In the genomic region with DNA sequence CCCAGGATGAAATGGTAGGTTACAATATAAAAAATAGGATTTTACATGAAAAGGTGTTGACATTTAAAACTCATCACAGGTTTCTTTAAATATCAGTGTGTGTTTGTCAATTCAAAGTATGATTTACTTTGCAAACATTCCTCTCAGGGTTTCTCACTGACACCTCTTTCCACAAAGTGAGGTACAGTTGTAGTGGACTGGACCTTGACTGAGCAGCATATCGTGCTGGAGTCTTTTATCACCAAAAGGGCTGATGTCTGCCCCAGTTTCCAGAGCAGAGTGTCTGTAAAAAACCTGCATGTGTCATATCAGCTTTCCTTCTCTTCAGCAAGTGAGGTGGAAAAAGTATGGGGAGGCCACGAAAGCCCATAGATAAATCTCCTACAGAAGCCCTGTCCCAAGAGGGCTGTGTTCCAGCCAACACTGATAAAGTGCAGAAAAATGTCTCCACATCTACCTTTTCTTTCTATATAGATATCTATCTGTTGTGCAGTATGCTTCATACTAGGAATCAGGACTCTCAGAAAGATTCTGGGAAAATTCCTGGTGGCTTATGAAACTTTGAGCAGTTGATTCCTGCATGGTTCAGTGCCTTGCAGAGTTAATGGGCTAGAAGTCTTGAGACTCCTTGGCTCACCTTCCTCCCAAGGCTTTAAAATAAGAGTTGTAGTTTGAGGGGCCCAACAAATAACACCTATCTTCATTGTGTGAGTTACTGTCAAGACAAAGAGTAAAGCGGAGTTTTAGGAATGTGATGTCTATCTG, we compare ENCODE assay signal across 1 cellular context.
TF ChIP-seq lines count a peak whose summit lies in the region.

No MANE protein-coding gene starts in this region.

TF ChIP-seq in HepG2, 621 proteins besides CTCF, POLR2A, EP300 and RAD21 (continued from another document and continues in another):
- TF ChIP-seq, protein P1, sequence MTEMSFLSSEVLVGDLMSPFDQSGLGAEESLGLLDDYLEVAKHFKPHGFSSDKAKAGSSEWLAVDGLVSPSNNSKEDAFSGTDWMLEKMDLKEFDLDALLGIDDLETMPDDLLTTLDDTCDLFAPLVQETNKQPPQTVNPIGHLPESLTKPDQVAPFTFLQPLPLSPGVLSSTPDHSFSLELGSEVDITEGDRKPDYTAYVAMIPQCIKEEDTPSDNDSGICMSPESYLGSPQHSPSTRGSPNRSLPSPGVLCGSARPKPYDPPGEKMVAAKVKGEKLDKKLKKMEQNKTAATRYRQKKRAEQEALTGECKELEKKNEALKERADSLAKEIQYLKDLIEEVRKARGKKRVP (CRISPR knock-in tag; IDR thresholded peaks at IDR 0.05) = no peak
- no peak for TF ChIP-seq FOXK1 (CRISPR knock-in tag; IDR thresholded peaks at IDR 0.05; ENCODE audit: borderline replicate concordance, low read depth)
- no peak for TF ChIP-seq MYNN (CRISPR knock-in tag; IDR thresholded peaks at IDR 0.05; ENCODE audit: low read depth)
- no peak for TF ChIP-seq EZH2 (conservative IDR thresholded peaks at IDR 0.05; ENCODE audit: low read depth, low read length)
- no peak for TF ChIP-seq WIZ (CRISPR knock-in tag; IDR thresholded peaks at IDR 0.05)
- TF ChIP-seq HDAC2 (CRISPR knock-in tag; IDR thresholded peaks at IDR 0.05) = peak; percentile 28
- TF ChIP-seq, protein P2, sequence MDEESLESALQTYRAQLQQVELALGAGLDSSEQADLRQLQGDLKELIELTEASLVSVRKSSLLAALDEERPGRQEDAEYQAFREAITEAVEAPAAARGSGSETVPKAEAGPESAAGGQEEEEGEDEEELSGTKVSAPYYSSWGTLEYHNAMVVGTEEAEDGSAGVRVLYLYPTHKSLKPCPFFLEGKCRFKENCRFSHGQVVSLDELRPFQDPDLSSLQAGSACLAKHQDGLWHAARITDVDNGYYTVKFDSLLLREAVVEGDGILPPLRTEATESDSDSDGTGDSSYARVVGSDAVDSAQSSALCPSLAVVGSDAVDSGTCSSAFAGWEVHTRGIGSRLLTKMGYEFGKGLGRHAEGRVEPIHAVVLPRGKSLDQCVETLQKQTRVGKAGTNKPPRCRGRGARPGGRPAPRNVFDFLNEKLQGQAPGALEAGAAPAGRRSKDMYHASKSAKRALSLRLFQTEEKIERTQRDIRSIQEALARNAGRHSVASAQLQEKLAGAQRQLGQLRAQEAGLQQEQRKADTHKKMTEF (CRISPR knock-in tag; IDR thresholded peaks at IDR 0.05) = 0 out of 2 replicates have a peak, but pooled peaks have one; percentile 33
- TF ChIP-seq NFKB2 (CRISPR knock-in tag; IDR thresholded peaks at IDR 0.05; ENCODE audit: borderline replicate concordance) = no peak
- TF ChIP-seq, protein P3, sequence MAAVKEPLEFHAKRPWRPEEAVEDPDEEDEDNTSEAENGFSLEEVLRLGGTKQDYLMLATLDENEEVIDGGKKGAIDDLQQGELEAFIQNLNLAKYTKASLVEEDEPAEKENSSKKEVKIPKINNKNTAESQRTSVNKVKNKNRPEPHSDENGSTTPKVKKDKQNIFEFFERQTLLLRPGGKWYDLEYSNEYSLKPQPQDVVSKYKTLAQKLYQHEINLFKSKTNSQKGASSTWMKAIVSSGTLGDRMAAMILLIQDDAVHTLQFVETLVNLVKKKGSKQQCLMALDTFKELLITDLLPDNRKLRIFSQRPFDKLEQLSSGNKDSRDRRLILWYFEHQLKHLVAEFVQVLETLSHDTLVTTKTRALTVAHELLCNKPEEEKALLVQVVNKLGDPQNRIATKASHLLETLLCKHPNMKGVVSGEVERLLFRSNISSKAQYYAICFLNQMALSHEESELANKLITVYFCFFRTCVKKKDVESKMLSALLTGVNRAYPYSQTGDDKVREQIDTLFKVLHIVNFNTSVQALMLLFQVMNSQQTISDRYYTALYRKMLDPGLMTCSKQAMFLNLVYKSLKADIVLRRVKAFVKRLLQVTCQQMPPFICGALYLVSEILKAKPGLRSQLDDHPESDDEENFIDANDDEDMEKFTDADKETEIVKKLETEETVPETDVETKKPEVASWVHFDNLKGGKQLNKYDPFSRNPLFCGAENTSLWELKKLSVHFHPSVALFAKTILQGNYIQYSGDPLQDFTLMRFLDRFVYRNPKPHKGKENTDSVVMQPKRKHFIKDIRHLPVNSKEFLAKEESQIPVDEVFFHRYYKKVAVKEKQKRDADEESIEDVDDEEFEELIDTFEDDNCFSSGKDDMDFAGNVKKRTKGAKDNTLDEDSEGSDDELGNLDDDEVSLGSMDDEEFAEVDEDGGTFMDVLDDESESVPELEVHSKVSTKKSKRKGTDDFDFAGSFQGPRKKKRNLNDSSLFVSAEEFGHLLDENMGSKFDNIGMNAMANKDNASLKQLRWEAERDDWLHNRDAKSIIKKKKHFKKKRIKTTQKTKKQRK (IDR thresholded peaks at IDR 0.05; ENCODE audit: low read length) = no peak
- no peak for TF ChIP-seq SALL2 (CRISPR knock-in tag; IDR thresholded peaks at IDR 0.05)
- TF ChIP-seq, protein P4, sequence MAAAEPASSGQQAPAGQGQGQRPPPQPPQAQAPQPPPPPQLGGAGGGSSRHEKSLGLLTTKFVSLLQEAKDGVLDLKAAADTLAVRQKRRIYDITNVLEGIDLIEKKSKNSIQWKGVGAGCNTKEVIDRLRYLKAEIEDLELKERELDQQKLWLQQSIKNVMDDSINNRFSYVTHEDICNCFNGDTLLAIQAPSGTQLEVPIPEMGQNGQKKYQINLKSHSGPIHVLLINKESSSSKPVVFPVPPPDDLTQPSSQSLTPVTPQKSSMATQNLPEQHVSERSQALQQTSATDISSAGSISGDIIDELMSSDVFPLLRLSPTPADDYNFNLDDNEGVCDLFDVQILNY (CRISPR knock-in tag; conservative IDR thresholded peaks at IDR 0.05) = no peak
- no peak for TF ChIP-seq ARID2 (CRISPR knock-in tag; IDR thresholded peaks at IDR 0.05; ENCODE audit: borderline replicate concordance)
- no peak for TF ChIP-seq ZMYM3 (CRISPR knock-in tag; IDR thresholded peaks at IDR 0.05)
- TF ChIP-seq, protein P5, sequence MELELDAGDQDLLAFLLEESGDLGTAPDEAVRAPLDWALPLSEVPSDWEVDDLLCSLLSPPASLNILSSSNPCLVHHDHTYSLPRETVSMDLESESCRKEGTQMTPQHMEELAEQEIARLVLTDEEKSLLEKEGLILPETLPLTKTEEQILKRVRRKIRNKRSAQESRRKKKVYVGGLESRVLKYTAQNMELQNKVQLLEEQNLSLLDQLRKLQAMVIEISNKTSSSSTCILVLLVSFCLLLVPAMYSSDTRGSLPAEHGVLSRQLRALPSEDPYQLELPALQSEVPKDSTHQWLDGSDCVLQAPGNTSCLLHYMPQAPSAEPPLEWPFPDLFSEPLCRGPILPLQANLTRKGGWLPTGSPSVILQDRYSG (CRISPR knock-in tag; IDR thresholded peaks at IDR 0.05) = no peak
- TF ChIP-seq, protein P6, sequence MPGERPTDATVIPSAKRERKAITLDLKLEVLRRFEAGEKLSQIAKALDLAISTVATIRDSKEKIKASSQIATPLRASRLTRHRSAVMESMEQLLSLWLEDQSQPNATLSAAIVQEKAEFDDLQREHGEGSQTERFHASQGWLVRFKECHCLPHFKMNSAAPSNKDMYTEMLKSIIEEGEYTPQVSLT (CRISPR knock-in tag; IDR thresholded peaks at IDR 0.05; ENCODE audit: borderline replicate concordance, low read depth) = no peak
- no peak for TF ChIP-seq ZNF589 (CRISPR knock-in tag; conservative IDR thresholded peaks at IDR 0.05)
- peak; percentile 33; the same call in 1 of the 2 replicates for TF ChIP-seq MIXL1 (CRISPR knock-in tag; IDR thresholded peaks at IDR 0.05)
- no peak for TF ChIP-seq ZNF484 (CRISPR knock-in tag; IDR thresholded peaks at IDR 0.05; ENCODE audit: borderline replicate concordance, low read depth)
- TF ChIP-seq ZNF331 (CRISPR knock-in tag; IDR thresholded peaks at IDR 0.05) = peak; percentile 27; the same call in 1 of the 2 replicates
- TF ChIP-seq ZFP36 (IDR thresholded peaks at IDR 0.05; ENCODE audit: borderline replicate concordance, low read depth, low read length, partially characterized antibody) = no peak
- no peak for TF ChIP-seq ZNF841 (CRISPR knock-in tag; IDR thresholded peaks at IDR 0.05; ENCODE audit: borderline replicate concordance)
- no peak for TF ChIP-seq ZNF572 (CRISPR knock-in tag; IDR thresholded peaks at IDR 0.05)
- TF ChIP-seq GFI1 (CRISPR knock-in tag; IDR thresholded peaks at IDR 0.05; ENCODE audit: borderline replicate concordance) = peak; percentile 87; the same call in 1 of the 2 replicates
- no peak for TF ChIP-seq ZNF33B (CRISPR knock-in tag; IDR thresholded peaks at IDR 0.05)
- TF ChIP-seq, protein P7, sequence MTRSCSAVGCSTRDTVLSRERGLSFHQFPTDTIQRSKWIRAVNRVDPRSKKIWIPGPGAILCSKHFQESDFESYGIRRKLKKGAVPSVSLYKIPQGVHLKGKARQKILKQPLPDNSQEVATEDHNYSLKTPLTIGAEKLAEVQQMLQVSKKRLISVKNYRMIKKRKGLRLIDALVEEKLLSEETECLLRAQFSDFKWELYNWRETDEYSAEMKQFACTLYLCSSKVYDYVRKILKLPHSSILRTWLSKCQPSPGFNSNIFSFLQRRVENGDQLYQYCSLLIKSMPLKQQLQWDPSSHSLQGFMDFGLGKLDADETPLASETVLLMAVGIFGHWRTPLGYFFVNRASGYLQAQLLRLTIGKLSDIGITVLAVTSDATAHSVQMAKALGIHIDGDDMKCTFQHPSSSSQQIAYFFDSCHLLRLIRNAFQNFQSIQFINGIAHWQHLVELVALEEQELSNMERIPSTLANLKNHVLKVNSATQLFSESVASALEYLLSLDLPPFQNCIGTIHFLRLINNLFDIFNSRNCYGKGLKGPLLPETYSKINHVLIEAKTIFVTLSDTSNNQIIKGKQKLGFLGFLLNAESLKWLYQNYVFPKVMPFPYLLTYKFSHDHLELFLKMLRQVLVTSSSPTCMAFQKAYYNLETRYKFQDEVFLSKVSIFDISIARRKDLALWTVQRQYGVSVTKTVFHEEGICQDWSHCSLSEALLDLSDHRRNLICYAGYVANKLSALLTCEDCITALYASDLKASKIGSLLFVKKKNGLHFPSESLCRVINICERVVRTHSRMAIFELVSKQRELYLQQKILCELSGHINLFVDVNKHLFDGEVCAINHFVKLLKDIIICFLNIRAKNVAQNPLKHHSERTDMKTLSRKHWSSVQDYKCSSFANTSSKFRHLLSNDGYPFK (CRISPR knock-in tag; IDR thresholded peaks at IDR 0.05; ENCODE audit: borderline replicate concordance) = no peak
- no peak for TF ChIP-seq SOX6 (IDR thresholded peaks at IDR 0.05)
- TF ChIP-seq SOX6 (CRISPR knock-in tag; IDR thresholded peaks at IDR 0.05) = peak; percentile 30; the same call in 1 of the 2 replicates
- TF ChIP-seq RXRB (CRISPR knock-in tag; IDR thresholded peaks at IDR 0.05; ENCODE audit: borderline replicate concordance) = no peak
- peak; percentile 34 for TF ChIP-seq ASH2L (IDR thresholded peaks at IDR 0.05; ENCODE audit: insufficient read length, low read depth, low read length)
- TF ChIP-seq BCL6 (CRISPR knock-in tag; IDR thresholded peaks at IDR 0.05) = peak; percentile 24; the same call in 1 of the 2 replicates
- TF ChIP-seq GATAD2A (CRISPR knock-in tag; IDR thresholded peaks at IDR 0.05) = 0 out of 2 replicates have a peak, but pooled peaks have one; percentile 22
- no peak for TF ChIP-seq ZNF549 (CRISPR knock-in tag; IDR thresholded peaks at IDR 0.05)
- no peak for TF ChIP-seq SRSF1 (optimal IDR thresholded peaks at IDR 0.05; ENCODE audit: low read depth, low read length)
- peak; percentile 86; the same call in 1 of the 2 replicates for TF ChIP-seq TBX3 (IDR thresholded peaks at IDR 0.05; ENCODE audit: borderline replicate concordance)
- TF ChIP-seq, protein P8, sequence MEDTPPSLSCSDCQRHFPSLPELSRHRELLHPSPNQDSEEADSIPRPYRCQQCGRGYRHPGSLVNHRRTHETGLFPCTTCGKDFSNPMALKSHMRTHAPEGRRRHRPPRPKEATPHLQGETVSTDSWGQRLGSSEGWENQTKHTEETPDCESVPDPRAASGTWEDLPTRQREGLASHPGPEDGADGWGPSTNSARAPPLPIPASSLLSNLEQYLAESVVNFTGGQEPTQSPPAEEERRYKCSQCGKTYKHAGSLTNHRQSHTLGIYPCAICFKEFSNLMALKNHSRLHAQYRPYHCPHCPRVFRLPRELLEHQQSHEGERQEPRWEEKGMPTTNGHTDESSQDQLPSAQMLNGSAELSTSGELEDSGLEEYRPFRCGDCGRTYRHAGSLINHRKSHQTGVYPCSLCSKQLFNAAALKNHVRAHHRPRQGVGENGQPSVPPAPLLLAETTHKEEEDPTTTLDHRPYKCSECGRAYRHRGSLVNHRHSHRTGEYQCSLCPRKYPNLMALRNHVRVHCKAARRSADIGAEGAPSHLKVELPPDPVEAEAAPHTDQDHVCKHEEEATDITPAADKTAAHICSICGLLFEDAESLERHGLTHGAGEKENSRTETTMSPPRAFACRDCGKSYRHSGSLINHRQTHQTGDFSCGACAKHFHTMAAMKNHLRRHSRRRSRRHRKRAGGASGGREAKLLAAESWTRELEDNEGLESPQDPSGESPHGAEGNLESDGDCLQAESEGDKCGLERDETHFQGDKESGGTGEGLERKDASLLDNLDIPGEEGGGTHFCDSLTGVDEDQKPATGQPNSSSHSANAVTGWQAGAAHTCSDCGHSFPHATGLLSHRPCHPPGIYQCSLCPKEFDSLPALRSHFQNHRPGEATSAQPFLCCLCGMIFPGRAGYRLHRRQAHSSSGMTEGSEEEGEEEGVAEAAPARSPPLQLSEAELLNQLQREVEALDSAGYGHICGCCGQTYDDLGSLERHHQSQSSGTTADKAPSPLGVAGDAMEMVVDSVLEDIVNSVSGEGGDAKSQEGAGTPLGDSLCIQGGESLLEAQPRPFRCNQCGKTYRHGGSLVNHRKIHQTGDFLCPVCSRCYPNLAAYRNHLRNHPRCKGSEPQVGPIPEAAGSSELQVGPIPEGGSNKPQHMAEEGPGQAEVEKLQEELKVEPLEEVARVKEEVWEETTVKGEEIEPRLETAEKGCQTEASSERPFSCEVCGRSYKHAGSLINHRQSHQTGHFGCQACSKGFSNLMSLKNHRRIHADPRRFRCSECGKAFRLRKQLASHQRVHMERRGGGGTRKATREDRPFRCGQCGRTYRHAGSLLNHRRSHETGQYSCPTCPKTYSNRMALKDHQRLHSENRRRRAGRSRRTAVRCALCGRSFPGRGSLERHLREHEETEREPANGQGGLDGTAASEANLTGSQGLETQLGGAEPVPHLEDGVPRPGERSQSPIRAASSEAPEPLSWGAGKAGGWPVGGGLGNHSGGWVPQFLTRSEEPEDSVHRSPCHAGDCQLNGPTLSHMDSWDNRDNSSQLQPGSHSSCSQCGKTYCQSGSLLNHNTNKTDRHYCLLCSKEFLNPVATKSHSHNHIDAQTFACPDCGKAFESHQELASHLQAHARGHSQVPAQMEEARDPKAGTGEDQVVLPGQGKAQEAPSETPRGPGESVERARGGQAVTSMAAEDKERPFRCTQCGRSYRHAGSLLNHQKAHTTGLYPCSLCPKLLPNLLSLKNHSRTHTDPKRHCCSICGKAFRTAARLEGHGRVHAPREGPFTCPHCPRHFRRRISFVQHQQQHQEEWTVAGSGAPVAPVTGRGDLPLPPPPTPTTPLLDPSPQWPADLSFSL (CRISPR knock-in tag; IDR thresholded peaks at IDR 0.05) = no peak
- no peak for TF ChIP-seq KDM5B (CRISPR knock-in tag; IDR thresholded peaks at IDR 0.05; ENCODE audit: borderline replicate concordance)
- TF ChIP-seq ZNF224 (CRISPR knock-in tag; IDR thresholded peaks at IDR 0.05) = 0 out of 2 replicates have a peak, but pooled peaks have one; percentile 31
- no peak for TF ChIP-seq HNRNPUL1 (IDR thresholded peaks at IDR 0.05; ENCODE audit: low read depth, low read length)
- no peak for TF ChIP-seq EED (CRISPR knock-in tag; IDR thresholded peaks at IDR 0.05)
